Comparison of ENCODE assay signal across 8 cellular contexts in the genomic region with DNA sequence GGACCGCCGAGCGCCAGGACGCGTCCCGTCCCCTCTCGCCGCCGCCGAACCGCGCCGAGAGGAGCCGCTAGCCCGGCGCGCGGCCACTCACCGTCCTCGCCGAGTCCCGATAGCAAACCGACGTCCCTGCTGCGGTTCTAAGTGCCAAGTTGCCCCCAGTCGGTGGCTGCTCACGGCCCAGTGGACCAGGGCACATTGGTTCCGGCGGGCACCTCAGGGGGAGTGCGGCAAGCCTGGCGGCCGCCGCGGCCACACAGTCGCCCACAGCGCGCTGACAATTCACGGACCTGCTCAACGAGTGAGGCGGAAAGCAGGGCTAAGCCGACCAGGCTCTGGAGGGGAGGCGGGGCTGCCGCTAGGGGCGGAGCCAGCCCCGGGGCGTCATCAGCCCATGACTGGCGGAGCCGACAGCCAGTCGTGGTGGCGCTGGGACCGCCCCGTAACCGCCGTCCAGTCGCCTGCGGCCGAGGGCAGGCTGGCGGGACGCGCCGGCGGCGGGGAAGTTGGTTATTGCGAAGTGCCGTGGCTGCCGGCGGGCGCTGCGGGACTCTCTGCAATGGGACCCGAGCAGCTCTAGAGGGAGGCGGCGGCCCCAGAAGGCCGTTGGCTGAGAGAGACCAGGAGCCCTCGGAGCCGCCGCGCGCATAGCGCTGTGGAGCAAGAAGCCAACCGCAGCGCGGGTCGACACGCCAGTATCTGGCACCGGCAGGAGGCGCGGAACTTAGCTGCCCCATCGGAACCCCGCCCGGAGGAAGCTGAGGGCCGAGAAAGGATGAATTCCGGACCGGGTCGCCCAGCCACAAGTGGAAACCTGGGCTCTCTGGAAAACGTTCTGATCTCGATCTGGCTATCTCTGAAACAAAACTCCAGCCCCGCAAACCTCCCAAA. TPM values are rescaled to one million over a fixed set of nuclear protein-coding genes. Genes with fewer than 3 reads are reported as not detected.
A peak's percentile ranks its signal among the peaks of the same experiment; 100 is the strongest.
DNase-seq lines count a peak whose midpoint lies in the region; ATAC-seq and TF ChIP-seq lines count a peak whose summit lies in the region.

A gene with protein sequence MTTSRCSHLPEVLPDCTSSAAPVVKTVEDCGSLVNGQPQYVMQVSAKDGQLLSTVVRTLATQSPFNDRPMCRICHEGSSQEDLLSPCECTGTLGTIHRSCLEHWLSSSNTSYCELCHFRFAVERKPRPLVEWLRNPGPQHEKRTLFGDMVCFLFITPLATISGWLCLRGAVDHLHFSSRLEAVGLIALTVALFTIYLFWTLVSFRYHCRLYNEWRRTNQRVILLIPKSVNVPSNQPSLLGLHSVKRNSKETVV (minus strand): TSS at position 300 of the 888 bp plus-strand sequence. CDS start 112,387 bp downstream, outside the sequence.

- no peaks in the 10 kb centered on the region for H3K27me3 ChIP-seq in WERI-Rb-1 (ENCODE audit: insufficient read depth, low read depth, severe bottlenecking)
- no peaks in the 10 kb centered on the region for H3K27me3 ChIP-seq in mammary epithelial cell (ENCODE audit: insufficient read depth, low read length)
- H3K27me3 ChIP-seq in iPS-20b (ENCODE audit: insufficient read depth, low read length) = peaks cover 48% of the 10 kb centered on the region

- WGBS in mammary epithelial cell (ENCODE audit: low coverage, missing lambda C conversion rate) = under 1% methylated on average over 38 of the region's 97 CpGs

- peak within 1 kb of the TSS; percentile 91 for H2AFZ ChIP-seq in mammary epithelial cell (ENCODE audit: low read depth, low read length)

- H3K27ac ChIP-seq in WERI-Rb-1 (peak within 1 kb of the TSS; percentile 77), mammary epithelial cell (ENCODE audit: insufficient read depth, low read depth, low read length) (peak within 1 kb of the TSS; percentile 44), iPS-20b (ENCODE audit: low read length) (no peak within 1 kb of the TSS), skin epidermis (peak within 1 kb of the TSS in 20 of 21 experiments; percentile 31 to 91 (median 80))

- H3K4me2 ChIP-seq in mammary epithelial cell (ENCODE audit: insufficient read depth, low read depth, low read length) = peak within 1 kb of the TSS; percentile 95

- POLR2A ChIA-PET in AG04449 (lab: Yijun Ruan, JAX) = no interaction called here

- H3K79me2 ChIP-seq in mammary epithelial cell (ENCODE audit: insufficient read depth, low read length) = no peaks in the 10 kb centered on the region

- BruUV-seq in mammary epithelial cell (replicated peaks; lab: Mats Ljungman, UMichigan) = TSS peak; percentile 50

- peaks cover 12% of the 10 kb centered on the region for H3K4me1 ChIP-seq in mammary epithelial cell (ENCODE audit: insufficient read depth, low read length)
- peaks cover 13% of the 10 kb centered on the region; the same call in 1 of the 2 replicates for H3K4me1 ChIP-seq in iPS-20b (ENCODE audit: insufficient read depth, low read length)

- peak; percentile 95 for ATAC-seq in GM18868 (IDR thresholded peaks at IDR 0.05; ENCODE audit: unreplicated experiment)
- ATAC-seq in HG03103 (IDR thresholded peaks at IDR 0.05; ENCODE audit: low read depth, unreplicated experiment) = peak; percentile 93

- DNase-seq in AG04449 (ENCODE audit: low read depth, low spot score) = peak; percentile 64
- DNase-seq in NCI-H2196 (lab: John Stamatoyannopoulos, UW; ENCODE audit: unreplicated experiment) = peak; percentile 94
- peak; percentile 96 for DNase-seq in WERI-Rb-1
- peak; percentile 96 for DNase-seq in mammary epithelial cell

- H3K9me3 ChIP-seq in WERI-Rb-1 (ENCODE audit: severe bottlenecking) (no peaks in the 10 kb centered on the region), mammary epithelial cell (replicated peaks; ENCODE audit: insufficient read depth, low read length) (no peaks in the 10 kb centered on the region), iPS-20b (ENCODE audit: insufficient read depth, low read depth, low read length) (no peaks in the 10 kb centered on the region)

- H3K4me3 ChIP-seq in AG04449 (ENCODE audit: low read depth, low read length) (peak within 1 kb of the TSS; percentile 94), WERI-Rb-1 (ENCODE audit: low read depth, low read length) (peak within 1 kb of the TSS; percentile 80), mammary epithelial cell (replicated peaks in 1 of 3; ENCODE audit: insufficient read depth in 1 of 3, low read depth in 2 of 3, low read length in 3 of 3) (peak within 1 kb of the TSS; percentile 63 to 98 (median 80)), iPS-20b (ENCODE audit: low read length) (peak within 1 kb of the TSS; percentile 78), skin epidermis (peak within 1 kb of the TSS; percentile 54 to 86 (median 69))

- peak; percentile 49 for TF ChIP-seq CTCF in AG04449 (IDR thresholded peaks at IDR 0.05; ENCODE audit: insufficient read depth, low read length, missing control alignments)
- TF ChIP-seq CTCF in WERI-Rb-1 (IDR thresholded peaks at IDR 0.05; ENCODE audit: low read depth, low read length) = peak; percentile 29
- TF ChIP-seq CTCF in mammary epithelial cell (conservative IDR thresholded peaks at IDR 0.05 in 1 of 2, IDR thresholded peaks at IDR 0.05 in 1 of 2; ENCODE audit: extremely low read depth in 1 of 2, insufficient read depth in 1 of 2, low read depth in 1 of 2, low read length in 2 of 2) = peak in 1 of 2 donors; percentile 42

- H3K36me3 ChIP-seq in WERI-Rb-1 (no peaks in the 10 kb centered on the region), mammary epithelial cell (ENCODE audit: insufficient read depth, low read length) (no peaks in the 10 kb centered on the region), iPS-20b (ENCODE audit: insufficient read depth, low read depth, low read length) (no peaks in the 10 kb centered on the region)

- CTCF ChIA-PET in AG04449 (lab: Yijun Ruan, JAX) (interaction anchor here (1.0 to 1.7 kb wide), 9 partner anchors 10 to 193 kb away, joined by 3 to 4 read pairs (median 3); no protein-coding TSS in a partner anchor), mammary epithelial cell (lab: Charles Lee; ENCODE audit: low non-redundant PET) (no interaction called here)

- intact Hi-C loops in mammary epithelial cell (cut with micrococcal nuclease) = loop anchor here (1.0 kb wide), 2 partner anchors 172 to 284 kb away; no protein-coding TSS in a partner anchor

- dilution Hi-C loops in mammary epithelial cell (cut with HindIII; ENCODE audit: low sequenced_read_pairs) = no loop called here

- in situ Hi-C loops in mammary epithelial cell (cut with MboI; ENCODE audit: low sequenced_read_pairs in 2 of 2) = no loop called here

- H3K9ac ChIP-seq in mammary epithelial cell (ENCODE audit: insufficient read depth, low read length) (peak within 1 kb of the TSS; percentile 51), iPS-20b (ENCODE audit: low read depth, low read length) (peak within 1 kb of the TSS; percentile 63; the same call in 1 of the 2 replicates)

- H4K20me1 ChIP-seq in mammary epithelial cell (ENCODE audit: insufficient read depth, low read length) = no peaks in the 10 kb centered on the region

RNA-seq across cellular contexts. Expression of the gene that starts here (rescaled TPM):
- total RNA-seq in mammary epithelial cell = 1 to 10 TPM; 4.0 to 5.0 TPM
- polyA plus RNA-seq in mammary epithelial cell = 6.2 TPM
- polyA minus RNA-seq in mammary epithelial cell = 5.7 TPM
